ENCODE assay signal across 1 cellular context in genomic region chr17:27461192-27461859, GRCh38.
TF ChIP-seq lines count a peak whose summit lies in the region.

No MANE protein-coding gene starts in this region.

TF ChIP-seq in K562, 482 proteins besides CTCF, POLR2A, EP300 and RAD21 (continues in another document):
- TF ChIP-seq ESRRA (IDR thresholded peaks at IDR 0.05; ENCODE audit: borderline replicate concordance, low read depth) = peak; percentile 47; the same call in 1 of the 2 replicates
- TF ChIP-seq WHSC1 (IDR thresholded peaks at IDR 0.05; ENCODE audit: low read length) = no peak
- TF ChIP-seq KAT7 (CRISPR knock-in tag; IDR thresholded peaks at IDR 0.05; ENCODE audit: borderline replicate concordance) = no peak
- TF ChIP-seq HCFC1 (IDR thresholded peaks at IDR 0.05; ENCODE audit: low read depth, low read length) = 0 out of 2 replicates have a peak, but pooled peaks have one; percentile 15
- TF ChIP-seq VEZF1 (CRISPR knock-in tag; IDR thresholded peaks at IDR 0.05) = peak; percentile 50; the same call in 1 of the 2 replicates
- TF ChIP-seq FOXJ2 (tag; IDR thresholded peaks at IDR 0.05) = no peak
- no peak for TF ChIP-seq HLTF (IDR thresholded peaks at IDR 0.05)
- TF ChIP-seq HOXB6 (CRISPR knock-in tag; IDR thresholded peaks at IDR 0.05; ENCODE audit: borderline replicate concordance) = no peak
- TF ChIP-seq MAZ (CRISPR knock-in tag; conservative IDR thresholded peaks at IDR 0.05 in 1 of 2, IDR thresholded peaks at IDR 0.05 in 1 of 2) = peak in 1 of 2 experiments; percentile 54; a peak in 1 of 4 replicates
- TF ChIP-seq CBX1 (IDR thresholded peaks at IDR 0.05; ENCODE audit: low read depth) = no peak
- TF ChIP-seq BHLHE40 (IDR thresholded peaks at IDR 0.05; ENCODE audit: low read length) = 0 out of 2 replicates have a peak, but pooled peaks have one; percentile 12
- no peak for TF ChIP-seq BRF2 (IDR thresholded peaks at IDR 0.05; ENCODE audit: borderline replicate concordance, insufficient read depth, insufficient read length)
- TF ChIP-seq JUND (IDR thresholded peaks at IDR 0.05; ENCODE audit: borderline replicate concordance, low read depth, low read length) = 0 out of 2 replicates have a peak, but pooled peaks have one; percentile 36
- TF ChIP-seq JUND (tag; IDR thresholded peaks at IDR 0.05; ENCODE audit: borderline replicate concordance, low read depth, low read length) = peak; percentile 46; the same call in 1 of the 3 replicates
- TF ChIP-seq POU5F1 (IDR thresholded peaks at IDR 0.05; ENCODE audit: borderline replicate concordance, low read depth, low read length, partially characterized antibody) = no peak
- 0 out of 4 replicates have a peak, but pooled peaks of 1 of the 2 experiments have one; percentile 19 for TF ChIP-seq ZMIZ1 (IDR thresholded peaks at IDR 0.05; ENCODE audit: low read depth in 2 of 2, low read length in 2 of 2)
- no peak for TF ChIP-seq HDAC8 (tag; IDR thresholded peaks at IDR 0.05)
- peak; percentile 37; the same call in 1 of the 2 replicates for TF ChIP-seq ZBTB7A (IDR thresholded peaks at IDR 0.05; ENCODE audit: borderline replicate concordance, control insufficient read depth, low read depth, low read length)
- TF ChIP-seq PCBP2 (IDR thresholded peaks at IDR 0.05; ENCODE audit: low read depth, low read length, poor library complexity, severe bottlenecking) = no peak
- TF ChIP-seq ATF1 (CRISPR knock-in tag; IDR thresholded peaks at IDR 0.05) = no peak
- TF ChIP-seq ATF1 (tag; IDR thresholded peaks at IDR 0.05) = peak; percentile 36
- peak; percentile 27; the same call in 1 of the 2 replicates for TF ChIP-seq RBFOX2 (IDR thresholded peaks at IDR 0.05; ENCODE audit: low read depth, low read length)
- no peak for TF ChIP-seq PURB (CRISPR knock-in tag; IDR thresholded peaks at IDR 0.05; ENCODE audit: low read depth)
- TF ChIP-seq HDAC1 (IDR thresholded peaks at IDR 0.05) = peak in 1 of 2 experiments; percentile 7; a peak in 1 of 4 replicates
- TF ChIP-seq MTA1 (IDR thresholded peaks at IDR 0.05; ENCODE audit: borderline replicate concordance) = 0 out of 2 replicates have a peak, but pooled peaks have one; percentile 2
- TF ChIP-seq PRMT5 (CRISPR knock-in tag; IDR thresholded peaks at IDR 0.05) = no peak
- no peak for TF ChIP-seq SNRNP70 (optimal IDR thresholded peaks at IDR 0.05; ENCODE audit: low read depth, low read length)
- TF ChIP-seq NCOR1 (IDR thresholded peaks at IDR 0.05) = no peak
- TF ChIP-seq HEY1 (CRISPR knock-in tag; IDR thresholded peaks at IDR 0.05; ENCODE audit: borderline replicate concordance) = no peak
- TF ChIP-seq TBL1XR1 (IDR thresholded peaks at IDR 0.05; ENCODE audit: low read length in 2 of 2) = peak in 1 of 2 experiments; percentile 14; a peak in 1 of 4 replicates
- no peak for TF ChIP-seq NCOA4 (IDR thresholded peaks at IDR 0.05; ENCODE audit: partially characterized antibody)
- TF ChIP-seq ARID4B (CRISPR knock-in tag; IDR thresholded peaks at IDR 0.05) = no peak
- TF ChIP-seq PREB (CRISPR knock-in tag; IDR thresholded peaks at IDR 0.05) = no peak
- no peak for TF ChIP-seq ARID3B (CRISPR knock-in tag; IDR thresholded peaks at IDR 0.05; ENCODE audit: borderline replicate concordance)
- no peak for TF ChIP-seq RBM15 (IDR thresholded peaks at IDR 0.05; ENCODE audit: insufficient read depth, low read length)
- no peak for TF ChIP-seq YBX1 (IDR thresholded peaks at IDR 0.05)
- TF ChIP-seq ZNF274 (IDR thresholded peaks at IDR 0.05; ENCODE audit: borderline replicate concordance, low read depth, low read length) = no peak
- no peak for TF ChIP-seq CCAR2 (IDR thresholded peaks at IDR 0.05; ENCODE audit: low read depth, low read length)
- no peak for TF ChIP-seq ZNF316 (IDR thresholded peaks at IDR 0.05)
- TF ChIP-seq MAFK (IDR thresholded peaks at IDR 0.05; ENCODE audit: low read length) = no peak
- TF ChIP-seq ZNF584 (CRISPR knock-in tag; IDR thresholded peaks at IDR 0.05; ENCODE audit: low read depth) = no peak
- peak in 1 of 2 experiments; percentile 20; a peak in 1 of 4 replicates for TF ChIP-seq NRF1 (conservative IDR thresholded peaks at IDR 0.05 in 1 of 2, IDR thresholded peaks at IDR 0.05 in 1 of 2)
- peak; percentile 66 for TF ChIP-seq CREM (IDR thresholded peaks at IDR 0.05; ENCODE audit: low read depth)
- no peak for TF ChIP-seq SRSF1 (IDR thresholded peaks at IDR 0.05; ENCODE audit: low read depth, low read length)
- TF ChIP-seq RUNX1 (IDR thresholded peaks at IDR 0.05; ENCODE audit: low read depth) = no peak
- peak; percentile 26; the same call in 1 of the 2 replicates for TF ChIP-seq MYC (IDR thresholded peaks at IDR 0.05; ENCODE audit: low read depth, low read length)
- no peak for TF ChIP-seq MYC (CRISPR knock-in tag; IDR thresholded peaks at IDR 0.05; ENCODE audit: borderline replicate concordance, low read depth)
- TF ChIP-seq ATF7 (IDR thresholded peaks at IDR 0.05) = peak; percentile 30; the same call in 1 of the 2 replicates
- 0 out of 2 replicates have a peak, but pooled peaks have one; percentile 32 for TF ChIP-seq ZEB2 (IDR thresholded peaks at IDR 0.05)
- peak; percentile 57; the same call in 1 of the 2 replicates for TF ChIP-seq ZNF592 (IDR thresholded peaks at IDR 0.05)
- no peak for TF ChIP-seq U2AF1 (optimal IDR thresholded peaks at IDR 0.05; ENCODE audit: low read depth, low read length)
- no peak for TF ChIP-seq KLF1 (tag; IDR thresholded peaks at IDR 0.05)
- 0 out of 2 replicates have a peak, but pooled peaks have one; percentile 21 for TF ChIP-seq GATA2 (CRISPR knock-in tag; IDR thresholded peaks at IDR 0.05)
